In genomic region chr17:77088455-77089117, GRCh38 we compare ENCODE assay signal across 1 cellular context.
TF ChIP-seq lines count a peak whose summit lies in the region.

No MANE protein-coding gene starts in this region.

TF ChIP-seq in HepG2, 621 proteins besides CTCF, POLR2A, EP300 and RAD21 (continued from another document and continues in another):
- TF ChIP-seq ZBTB39 (CRISPR knock-in tag; IDR thresholded peaks at IDR 0.05) (no peak; the same call in 1 of the 2 replicates), SNAI1 (CRISPR knock-in tag; IDR thresholded peaks at IDR 0.05; ENCODE audit: borderline replicate concordance) (peak; percentile 80; the same call in 1 of the 2 replicates), ZHX2 (IDR thresholded peaks at IDR 0.05; ENCODE audit: low read depth) (peak; percentile 82), ZHX2 (CRISPR knock-in tag; IDR thresholded peaks at IDR 0.05; ENCODE audit: borderline replicate concordance) (peak; percentile 92; the same call in 1 of the 2 replicates), ZZZ3 (CRISPR knock-in tag; IDR thresholded peaks at IDR 0.05; ENCODE audit: borderline replicate concordance) (peak; percentile 94; the same call in 1 of the 2 replicates), SPEN (CRISPR knock-in tag; IDR thresholded peaks at IDR 0.05; ENCODE audit: low read depth) (peak; percentile 98), GABPB1 (CRISPR knock-in tag; IDR thresholded peaks at IDR 0.05) (peak; percentile 100), ZNF326 (CRISPR knock-in tag; IDR thresholded peaks at IDR 0.05; ENCODE audit: borderline replicate concordance) (no peak), TEF (CRISPR knock-in tag; IDR thresholded peaks at IDR 0.05) (peak; percentile 61), THRA (CRISPR knock-in tag; IDR thresholded peaks at IDR 0.05; ENCODE audit: borderline replicate concordance) (no peak), ZNF460 (CRISPR knock-in tag; IDR thresholded peaks at IDR 0.05; ENCODE audit: borderline replicate concordance) (no peak), NCOR1 (IDR thresholded peaks at IDR 0.05; ENCODE audit: borderline replicate concordance, low read length) (peak; percentile 26; the same call in 1 of the 2 replicates), ZSCAN31 (CRISPR knock-in tag; IDR thresholded peaks at IDR 0.05; ENCODE audit: low read depth) (peak; percentile 97), ZNF224 (CRISPR knock-in tag; IDR thresholded peaks at IDR 0.05) (peak; percentile 94), ARNT (IDR thresholded peaks at IDR 0.05) (no peak), NCOA2 (CRISPR knock-in tag; IDR thresholded peaks at IDR 0.05) (peak; percentile 73), RBM39 (IDR thresholded peaks at IDR 0.05; ENCODE audit: low read depth, low read length, poor library complexity, severe bottlenecking) (peak; percentile 98), SATB2 (CRISPR knock-in tag; IDR thresholded peaks at IDR 0.05) (0 out of 2 replicates have a peak, but pooled peaks have one; percentile 73), SMYD3 (CRISPR knock-in tag; IDR thresholded peaks at IDR 0.05) (no peak; the same call in 1 of the 2 replicates), SALL1 (CRISPR knock-in tag; IDR thresholded peaks at IDR 0.05) (peak; percentile 99), MIER2 (CRISPR knock-in tag; IDR thresholded peaks at IDR 0.05) (peak; percentile 83; the same call in 1 of the 2 replicates), HNRNPH1 (optimal IDR thresholded peaks at IDR 0.05; ENCODE audit: low read depth, low read length) (no peak), ZNF329 (CRISPR knock-in tag; IDR thresholded peaks at IDR 0.05; ENCODE audit: low read depth) (0 out of 2 replicates have a peak, but pooled peaks have one; percentile 78), RFX3 (CRISPR knock-in tag; IDR thresholded peaks at IDR 0.05) (no peak), GZF1 (CRISPR knock-in tag; IDR thresholded peaks at IDR 0.05) (peak; percentile 57; the same call in 1 of the 2 replicates), ZNF747 (CRISPR knock-in tag; IDR thresholded peaks at IDR 0.05; ENCODE audit: borderline replicate concordance) (peak; percentile 97; the same call in 1 of the 2 replicates), KAT8 (CRISPR knock-in tag; IDR thresholded peaks at IDR 0.05) (peak; percentile 100), MXI1 (IDR thresholded peaks at IDR 0.05; ENCODE audit: borderline replicate concordance, low read depth, low read length) (peak; percentile 100), ZC3H4 (CRISPR knock-in tag; IDR thresholded peaks at IDR 0.05; ENCODE audit: borderline replicate concordance) (peak; percentile 76; the same call in 1 of the 2 replicates), MTERF4 (CRISPR knock-in tag; IDR thresholded peaks at IDR 0.05) (peak; percentile 63; the same call in 1 of the 2 replicates), DNMT1 (CRISPR knock-in tag; IDR thresholded peaks at IDR 0.05) (peak; percentile 70; the same call in 1 of the 2 replicates), ZBTB25 (CRISPR knock-in tag; IDR thresholded peaks at IDR 0.05) (peak; percentile 89), ZNF121 (CRISPR knock-in tag; IDR thresholded peaks at IDR 0.05) (peak; percentile 88), ZNF101 (CRISPR knock-in tag; IDR thresholded peaks at IDR 0.05; ENCODE audit: borderline replicate concordance, low read depth) (peak; percentile 95; the same call in 1 of the 2 replicates), NFIC (IDR thresholded peaks at IDR 0.05; ENCODE audit: low read length) (0 out of 2 replicates have a peak, but pooled peaks have one; percentile 4), PAXIP1 (CRISPR knock-in tag; conservative IDR thresholded peaks at IDR 0.05) (peak; percentile 79), PRPF4 (IDR thresholded peaks at IDR 0.05; ENCODE audit: low read depth, low read length, poor library complexity, severe bottlenecking) (no peak), HINFP (CRISPR knock-in tag; IDR thresholded peaks at IDR 0.05; ENCODE audit: low read depth) (peak; percentile 96), ZUFSP (CRISPR knock-in tag; IDR thresholded peaks at IDR 0.05; ENCODE audit: borderline replicate concordance) (no peak), ZNF75D (CRISPR knock-in tag; IDR thresholded peaks at IDR 0.05; ENCODE audit: borderline replicate concordance) (no peak), ZNF570 (CRISPR knock-in tag; IDR thresholded peaks at IDR 0.05; ENCODE audit: borderline replicate concordance) (no peak)
